In genomic region chr1:183349201-183349711, GRCh38 we compare ENCODE assay signal across 9 cellular contexts.
DNase-seq lines count a peak whose midpoint lies in the region; ATAC-seq and TF ChIP-seq lines count a peak whose summit lies in the region.
"Had no signal": no experiment of that assay in that cellular context is flagged by ENCODE, and none has a peak within 500 bp of the region (broad histone marks: within the 10 kb centered on the region; RNA-seq: fewer than 3 reads in every experiment).

No MANE protein-coding gene starts in this region.

- POLR2A ChIA-PET in Caco-2 (lab: Charles Lee), result no interaction called here

- intact Hi-C loops in Caco-2 (cut with micrococcal nuclease; ENCODE audit: unreplicated experiment), result no loop called here

- CTCF ChIA-PET in Caco-2 (lab: Charles Lee), result no interaction called here

- H3K4me3 Mint-ChIP-seq in neural crest cell (peak overlapping the region; percentile 34), Caco-2 (ENCODE audit: unreplicated experiment) (no peak overlapping the region)

- no peaks in the 10 kb centered on the region for H3K9me3 ChIP-seq in Caco-2

- no peaks in the 10 kb centered on the region for H3K36me3 ChIP-seq in Caco-2 (ENCODE audit: control insufficient read depth, insufficient read depth, low read length)

- H3K27me3 ChIP-seq in Caco-2 (replicated peaks; ENCODE audit: control insufficient read depth, insufficient read depth, low read length), result no peaks in the 10 kb centered on the region

- H3K36me3 Mint-ChIP-seq in neural crest cell (ENCODE audit: low read depth), result no peaks in the 10 kb centered on the region
- H3K36me3 Mint-ChIP-seq in Caco-2 (ENCODE audit: insufficient read depth, unreplicated experiment), result no peaks in the 10 kb centered on the region

- H3K4me3 ChIP-seq in fibroblast of villous mesenchyme (ENCODE audit: low read depth, low read length) (no peak overlapping the region), Caco-2 (ENCODE audit: low read depth, low read length) (no peak overlapping the region)
- H3K4me3 ChIP-seq: skin epidermis had no signal

- no peak for TF ChIP-seq CTCF in fibroblast of villous mesenchyme (IDR thresholded peaks at IDR 0.05; ENCODE audit: insufficient read depth, low read depth, low read length)
- TF ChIP-seq CTCF in neural crest cell (conservative IDR thresholded peaks at IDR 0.05), result no peak
- no peak for TF ChIP-seq CTCF in Caco-2 (IDR thresholded peaks at IDR 0.05; ENCODE audit: insufficient read depth in 1 of 2, low read depth in 1 of 2, low read length in 1 of 2, severe bottlenecking in 1 of 2, unreplicated experiment in 1 of 2)

- H3K9me3 Mint-ChIP-seq in neural crest cell (no peaks in the 10 kb centered on the region), Caco-2 (ENCODE audit: unreplicated experiment) (no peaks in the 10 kb centered on the region)

- H3K27me3 Mint-ChIP-seq in neural crest cell (ENCODE audit: low read depth) (no peaks in the 10 kb centered on the region), Caco-2 (ENCODE audit: insufficient read depth, unreplicated experiment) (no peaks in the 10 kb centered on the region)

- DNase-seq in AG20443 (ENCODE audit: low spot score) (peak; percentile 82), RPMI7951 (ENCODE audit: low read depth) (peak; percentile 44), fibroblast of villous mesenchyme (ENCODE audit: low read depth) (peak; percentile 13), neural crest cell (ENCODE audit: low read depth, low spot score) (no peak), left lobe of liver (ENCODE audit: low spot score) (no peak), NCI-H82 (lab: John Stamatoyannopoulos, UW) (no peak), Caco-2 (no peak)
- DNase-seq in activated CD4-positive, alpha-beta T cell treated with anti-CD3 and anti-CD28 coated beads, Interleukin-2, amount 50 U/mL, for 4 hours, result no peak

- H3K4me1 Mint-ChIP-seq in neural crest cell (peaks cover 28% of the 10 kb centered on the region), Caco-2 (ENCODE audit: low read depth, unreplicated experiment) (peaks cover 7% of the 10 kb centered on the region)

- no peaks in the 10 kb centered on the region for H3K4me1 ChIP-seq in Caco-2

- peak overlapping the region; percentile 79 for H3K27ac Mint-ChIP-seq in neural crest cell (ENCODE audit: unreplicated experiment)
- no peak overlapping the region for H3K27ac Mint-ChIP-seq in Caco-2 (ENCODE audit: unreplicated experiment)

- no TSS peak for BruUV-seq in Caco-2 (replicated peaks; lab: Mats Ljungman, UMichigan)

- ATAC-seq in left lobe of liver, result no peak

Comparison
In these comparisons a context has a peak if more than half of its experiments do, and no peak if none do; other contexts are left out.
1. DNase-seq: peak in AG20443 (single experiment), RPMI7951 (single experiment) and fibroblast of villous mesenchyme (single experiment); none in neural crest cell (single experiment), left lobe of liver (single experiment), activated CD4-positive, alpha-beta T cell treated with anti-CD3 and anti-CD28 coated beads, Interleukin-2, amount 50 U/mL, for 4 hours (0 of 2), NCI-H82 (single experiment) and Caco-2 (0 of 2).